Comparison of ENCODE assay signal across 16 cellular contexts in the genomic region with DNA sequence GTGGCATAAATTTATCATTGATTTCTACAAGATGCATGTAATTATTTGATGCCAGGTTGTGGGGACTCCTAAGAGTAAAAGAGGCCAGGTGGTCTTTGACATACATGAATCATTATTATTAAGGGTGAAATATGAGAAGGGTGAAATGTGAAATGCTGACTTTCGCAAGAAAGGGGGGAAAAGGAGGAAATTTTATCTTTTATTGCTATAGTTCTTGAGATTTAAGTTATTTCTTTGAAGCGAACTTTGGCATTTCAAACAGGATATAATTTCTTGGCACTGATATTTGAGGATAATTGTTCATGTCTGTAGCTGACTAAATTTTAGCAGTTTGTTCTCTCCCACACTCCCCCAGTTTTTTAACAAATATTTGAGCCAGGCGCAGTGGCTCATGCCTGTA.
DNase-seq lines count a peak whose midpoint lies in the region; ATAC-seq, FAIRE-seq and TF ChIP-seq lines count a peak whose summit lies in the region.
"Had no signal": no experiment of that assay in that cellular context is flagged by ENCODE, and none has a peak within 500 bp of the region (broad histone marks: within the 10 kb centered on the region; RNA-seq: fewer than 3 reads in every experiment).

No MANE protein-coding gene starts in this region.

- H3K9me3 Mint-ChIP-seq in CD4-positive, alpha-beta T cell: no peaks in the 10 kb centered on the region
- H3K9me3 Mint-ChIP-seq in brain: no peaks in the 10 kb centered on the region

- FAIRE-seq in D721Med (lab: Jason Lieb, UNC): no peak
- FAIRE-seq: H54 had no signal

- H3K4me1 ChIP-seq in HEK293 (ENCODE audit: control insufficient read depth, insufficient read depth, low read length) (no peaks in the 10 kb centered on the region), gastrocnemius medialis (peaks cover 44 to 58% of the 10 kb centered on the region in 2 donors)

- POLR2A ChIA-PET in CD4-positive, alpha-beta T cell (lab: Charles Lee): interaction anchor here (1.0 kb wide), 1 partner anchor 24 kb away, joined by 3 read pairs; no protein-coding TSS in a partner anchor
- POLR2A ChIA-PET in HEK293 (lab: Yijun Ruan, JAX): no interaction called here

- intact Hi-C loops in CD4-positive, alpha-beta T cell (cut with DNase I, micrococcal nuclease): no loop called here
- intact Hi-C loops in gastrocnemius medialis (cut with DNase I; ENCODE audit: low total_unique reads): no loop called here

- peaks cover 61% of the 10 kb centered on the region for H3K36me3 Mint-ChIP-seq in CD4-positive, alpha-beta T cell (ENCODE audit: low read depth)
- peaks cover 28% of the 10 kb centered on the region for H3K36me3 Mint-ChIP-seq in brain

- no peak for TF ChIP-seq CTCF in CD4-positive, alpha-beta T cell (IDR thresholded peaks at IDR 0.05)
- no peak for TF ChIP-seq CTCF in HEK293 (tag by site-specific recombination; IDR thresholded peaks at IDR 0.05)
- no peak for TF ChIP-seq CTCF in brain (conservative IDR thresholded peaks at IDR 0.05)
- no peak for TF ChIP-seq CTCF in gastrocnemius medialis (IDR thresholded peaks at IDR 0.05 in 4 of 5, conservative IDR thresholded peaks at IDR 0.05 in 1 of 5)
- no peak for TF ChIP-seq CTCF in D721Med (IDR thresholded peaks at IDR 0.05; ENCODE audit: insufficient read depth, missing control alignments)

- no peaks in the 10 kb centered on the region for H3K27me3 ChIP-seq in CD4-positive, alpha-beta T cell (ENCODE audit: control insufficient read depth, insufficient read depth, low read length)
- no peaks in the 10 kb centered on the region for H3K27me3 ChIP-seq in gastrocnemius medialis
- H3K27me3 ChIP-seq: BLaER1 treated with 17β-estradiol and CSF1 and Interleukin-3, amounts not matched to agents 10 nM and 100 nM had no signal

- H3K36me3 ChIP-seq in HEK293 (ENCODE audit: control insufficient read depth in 2 of 2, insufficient read depth in 1 of 2, low read length in 2 of 2): no peaks in the 10 kb centered on the region
- H3K36me3 ChIP-seq in gastrocnemius medialis: no peaks in the 10 kb centered on the region

- no peak for TF ChIP-seq POLR2A in gastrocnemius medialis (IDR thresholded peaks at IDR 0.05)

- H3K27ac Mint-ChIP-seq in CD4-positive, alpha-beta T cell: peak overlapping the region; percentile 12
- peak overlapping the region in 3 of 5 experiments; percentile 47 to 77 (median 52) for H3K27ac Mint-ChIP-seq in brain

- DNase-seq in CD4-positive, alpha-beta T cell: no peak
- DNase-seq in gastrocnemius medialis (no peak), D721Med (ENCODE audit: insufficient read length, low spot score) (no peak), left lobe of liver (ENCODE audit: low spot score) (no peak)
- DNase-seq: NCI-H1417; NCI-H2029 treated with DMSO at 0.1 percent for 48 hours; NCI-H2227 treated with DMSO at 0.1 percent for 48 hours; NCI-H526 treated with DMSO at 0.1 percent for 48 hours; NK-92 treated with Interleukin-12 subunit alpha and Interleukin-12 subunit beta, amount 100 ng/mL, for 24 hours; OCI-M1; RPMI8226 had no signal

- in situ Hi-C loops in gastrocnemius medialis (cut with MboI; ENCODE audit: low sequenced_read_pairs in 4 of 4): no loop called here

- no peak for ATAC-seq in CD4-positive, alpha-beta T cell (ENCODE audit: poor library complexity)
- ATAC-seq in gastrocnemius medialis (no peak), HG02571 (IDR thresholded peaks at IDR 0.05; ENCODE audit: unreplicated experiment) (no peak), left lobe of liver (no peak)

- H3K27me3 Mint-ChIP-seq in CD4-positive, alpha-beta T cell: no peaks in the 10 kb centered on the region
- H3K27me3 Mint-ChIP-seq in brain: no peaks in the 10 kb centered on the region

- H3K27ac ChIP-seq in CD4-positive, alpha-beta T cell (ENCODE audit: low read depth, low read length): no peak overlapping the region
- H3K27ac ChIP-seq in HEK293 (ENCODE audit: extremely low read depth, low read depth, low read length) (no peak overlapping the region), gastrocnemius medialis (peak overlapping the region; percentile 68 to 88 (median 80))

- H3K9me3 ChIP-seq in CD4-positive, alpha-beta T cell (ENCODE audit: control insufficient read depth, low read length): no peaks in the 10 kb centered on the region
- H3K9me3 ChIP-seq in HEK293 (ENCODE audit: control insufficient read depth, insufficient read depth, low read depth, low read length) (no peaks in the 10 kb centered on the region), gastrocnemius medialis (no peaks in the 10 kb centered on the region)
- H3K9me3 ChIP-seq: BLaER1 treated with 17β-estradiol and CSF1 and Interleukin-3, amounts not matched to agents 10 nM and 100 nM had no signal

- H3K4me3 ChIP-seq in HEK293 (ENCODE audit: low read depth, low read length) (no peak overlapping the region), gastrocnemius medialis (no peak overlapping the region)
- H3K4me3 ChIP-seq: BLaER1 treated with 17β-estradiol and CSF1 and Interleukin-3, amounts not matched to agents 10 nM and 100 nM had no signal

- peaks cover 86% of the 10 kb centered on the region for H3K4me1 Mint-ChIP-seq in CD4-positive, alpha-beta T cell (ENCODE audit: low read depth)
- H3K4me1 Mint-ChIP-seq in brain: peaks cover 71% of the 10 kb centered on the region

- no peak overlapping the region for H3K4me3 Mint-ChIP-seq in CD4-positive, alpha-beta T cell
- no peak overlapping the region for H3K4me3 Mint-ChIP-seq in brain

- CTCF ChIA-PET in CD4-positive, alpha-beta T cell (lab: Charles Lee): no interaction called here
- CTCF ChIA-PET in HEK293 (lab: Yijun Ruan, JAX): no interaction called here

TF ChIP-seq in HEK293, 187 proteins besides CTCF, POLR2A, EP300 and RAD21:
- TF ChIP-seq ZNF843 (tag by site-specific recombination; IDR thresholded peaks at IDR 0.05): no peak
- TF ChIP-seq, protein P1, sequence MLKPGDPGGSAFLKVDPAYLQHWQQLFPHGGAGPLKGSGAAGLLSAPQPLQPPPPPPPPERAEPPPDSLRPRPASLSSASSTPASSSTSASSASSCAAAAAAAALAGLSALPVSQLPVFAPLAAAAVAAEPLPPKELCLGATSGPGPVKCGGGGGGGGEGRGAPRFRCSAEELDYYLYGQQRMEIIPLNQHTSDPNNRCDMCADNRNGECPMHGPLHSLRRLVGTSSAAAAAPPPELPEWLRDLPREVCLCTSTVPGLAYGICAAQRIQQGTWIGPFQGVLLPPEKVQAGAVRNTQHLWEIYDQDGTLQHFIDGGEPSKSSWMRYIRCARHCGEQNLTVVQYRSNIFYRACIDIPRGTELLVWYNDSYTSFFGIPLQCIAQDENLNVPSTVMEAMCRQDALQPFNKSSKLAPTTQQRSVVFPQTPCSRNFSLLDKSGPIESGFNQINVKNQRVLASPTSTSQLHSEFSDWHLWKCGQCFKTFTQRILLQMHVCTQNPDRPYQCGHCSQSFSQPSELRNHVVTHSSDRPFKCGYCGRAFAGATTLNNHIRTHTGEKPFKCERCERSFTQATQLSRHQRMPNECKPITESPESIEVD (tag by site-specific recombination; IDR thresholded peaks at IDR 0.05): peak; percentile 51
- TF ChIP-seq, protein P2, sequence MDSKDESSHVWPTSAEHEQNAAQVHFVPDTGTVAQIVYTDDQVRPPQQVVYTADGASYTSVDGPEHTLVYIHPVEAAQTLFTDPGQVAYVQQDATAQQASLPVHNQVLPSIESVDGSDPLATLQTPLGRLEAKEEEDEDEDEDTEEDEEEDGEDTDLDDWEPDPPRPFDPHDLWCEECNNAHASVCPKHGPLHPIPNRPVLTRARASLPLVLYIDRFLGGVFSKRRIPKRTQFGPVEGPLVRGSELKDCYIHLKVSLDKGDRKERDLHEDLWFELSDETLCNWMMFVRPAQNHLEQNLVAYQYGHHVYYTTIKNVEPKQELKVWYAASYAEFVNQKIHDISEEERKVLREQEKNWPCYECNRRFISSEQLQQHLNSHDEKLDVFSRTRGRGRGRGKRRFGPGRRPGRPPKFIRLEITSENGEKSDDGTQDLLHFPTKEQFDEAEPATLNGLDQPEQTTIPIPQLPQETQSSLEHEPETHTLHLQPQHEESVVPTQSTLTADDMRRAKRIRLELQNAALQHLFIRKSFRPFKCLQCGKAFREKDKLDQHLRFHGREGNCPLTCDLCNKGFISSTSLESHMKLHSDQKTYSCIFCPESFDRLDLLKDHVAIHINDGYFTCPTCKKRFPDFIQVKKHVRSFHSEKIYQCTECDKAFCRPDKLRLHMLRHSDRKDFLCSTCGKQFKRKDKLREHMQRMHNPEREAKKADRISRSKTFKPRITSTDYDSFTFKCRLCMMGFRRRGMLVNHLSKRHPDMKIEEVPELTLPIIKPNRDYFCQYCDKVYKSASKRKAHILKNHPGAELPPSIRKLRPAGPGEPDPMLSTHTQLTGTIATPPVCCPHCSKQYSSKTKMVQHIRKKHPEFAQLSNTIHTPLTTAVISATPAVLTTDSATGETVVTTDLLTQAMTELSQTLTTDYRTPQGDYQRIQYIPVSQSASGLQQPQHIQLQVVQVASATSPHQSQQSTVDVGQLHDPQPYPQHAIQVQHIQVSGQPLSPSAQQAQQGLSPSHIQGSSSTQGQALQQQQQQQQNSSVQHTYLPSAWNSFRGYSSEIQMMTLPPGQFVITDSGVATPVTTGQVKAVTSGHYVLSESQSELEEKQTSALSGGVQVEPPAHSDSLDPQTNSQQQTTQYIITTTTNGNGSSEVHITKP (tag by site-specific recombination; IDR thresholded peaks at IDR 0.05): peak; percentile 63

Comparison
In these comparisons a context has a peak if more than half of its experiments do, and no peak if none do; other contexts are left out.
1. H3K27ac ChIP-seq: peak in gastrocnemius medialis (4 of 4); none in CD4-positive, alpha-beta T cell (single experiment) and HEK293 (single experiment).